In the genomic region with DNA sequence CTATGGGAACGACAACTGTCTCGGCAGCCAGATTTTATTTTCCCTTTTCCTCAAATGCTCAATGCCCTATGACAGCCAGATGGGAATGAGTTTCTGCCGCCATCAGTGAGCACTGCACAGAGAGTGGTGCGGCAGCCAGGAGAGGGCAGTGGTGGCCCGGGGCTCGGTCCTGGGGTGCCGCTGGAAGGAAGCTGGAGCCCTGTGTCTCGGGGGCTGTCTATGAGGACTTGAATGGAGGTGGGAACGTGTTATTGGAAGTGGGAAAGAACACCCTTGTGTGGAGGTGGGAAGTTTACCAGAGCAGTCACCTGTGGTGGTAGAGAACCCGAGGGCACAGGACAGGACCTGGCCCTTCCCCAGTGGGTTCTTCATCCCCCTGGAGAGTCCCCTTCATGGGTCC, we compare ENCODE assay signal across 13 cellular contexts. TPM values are rescaled to one million over a fixed set of nuclear protein-coding genes. Genes with fewer than 3 reads are reported as not detected.
DNase-seq lines count a peak whose midpoint lies in the region; ATAC-seq and TF ChIP-seq lines count a peak whose summit lies in the region.
"Had no signal": no experiment of that assay in that cellular context is flagged by ENCODE, and none has a peak within 500 bp of the region (broad histone marks: within the 10 kb centered on the region; RNA-seq: fewer than 3 reads in every experiment).

No MANE protein-coding gene starts in this region.

- H3K4me1 Mint-ChIP-seq in HFFc6 (ENCODE audit: low read depth): peaks cover under 1% of the 10 kb centered on the region

- H3K4me1 ChIP-seq in DND-41 (ENCODE audit: insufficient read depth, low read length): no peaks in the 10 kb centered on the region
- H3K4me1 ChIP-seq in osteoblast (ENCODE audit: insufficient read depth, low read length): no peaks in the 10 kb centered on the region
- H3K4me1 ChIP-seq: SJCRH30 had no signal

- no peak overlapping the region for H3K27ac ChIP-seq in DND-41 (ENCODE audit: low read length)
- H3K27ac ChIP-seq in coronary artery: no peak overlapping the region
- H3K27ac ChIP-seq in osteoblast (ENCODE audit: low read depth, low read length): no peak overlapping the region
- H3K27ac ChIP-seq: C4-2B, SJCRH30 had no signal

- no peaks in the 10 kb centered on the region for H3K9me3 Mint-ChIP-seq in HFFc6
- H3K9me3 Mint-ChIP-seq: stimulated activated naive CD8-positive, alpha-beta T cell treated with anti-CD3 and anti-CD28 coated beads, Interleukin-15, Interleukin-2, amounts not matched to agents 100 ng/mL and 50 ng/mL, for 24 hours had no signal

- H3K36me3 Mint-ChIP-seq in HFFc6 (ENCODE audit: low read depth): no peaks in the 10 kb centered on the region

- H3K27me3 Mint-ChIP-seq in HFFc6 (ENCODE audit: insufficient read depth): peaks cover 29% of the 10 kb centered on the region

- DNase-seq in DND-41: no peak
- DNase-seq in HFFc6: no peak
- DNase-seq in coronary artery (ENCODE audit: low spot score): peak; percentile 43
- DNase-seq in osteoblast (ENCODE audit: insufficient read length, low spot score, missing footprints): peak; percentile 73
- DNase-seq in GM20000 (ENCODE audit: low spot score): no peak
- no peak for DNase-seq in NCI-H524 treated with DMSO at 0.1 percent for 48 hours (lab: John Stamatoyannopoulos, UW)
- no peak for DNase-seq in GF-D8 (lab: John Stamatoyannopoulos, UW)
- DNase-seq: NCI-H2107, occipital lobe, SJCRH30 had no signal

- no peak overlapping the region for H3K4me2 ChIP-seq in DND-41 (ENCODE audit: insufficient read depth, low read length)
- H3K4me2 ChIP-seq in osteoblast (ENCODE audit: insufficient read depth, low read length): no peak overlapping the region

- H3K27me3 ChIP-seq in DND-41 (ENCODE audit: insufficient read depth, low read length, poor library complexity) (no peaks in the 10 kb centered on the region), osteoblast (ENCODE audit: insufficient read depth, low read length) (no peaks in the 10 kb centered on the region)
- H3K27me3 ChIP-seq: SJCRH30 had no signal

- H3K27ac Mint-ChIP-seq in HFFc6: no peak overlapping the region
- H3K27ac Mint-ChIP-seq: stimulated activated naive CD8-positive, alpha-beta T cell treated with anti-CD3 and anti-CD28 coated beads, Interleukin-15, Interleukin-2, amounts not matched to agents 100 ng/mL and 50 ng/mL, for 24 hours had no signal

- H3K9me3 ChIP-seq in DND-41 (ENCODE audit: insufficient read depth, low read length, severe bottlenecking) (no peaks in the 10 kb centered on the region), osteoblast (ENCODE audit: low read depth, low read length) (no peaks in the 10 kb centered on the region)
- H3K9me3 ChIP-seq: SJCRH30 had no signal

- TF ChIP-seq CTCF in DND-41 (IDR thresholded peaks at IDR 0.05; ENCODE audit: borderline replicate concordance, extremely low read depth, low read length, poor library complexity, severe bottlenecking) (peak; percentile 31), HFFc6 (IDR thresholded peaks at IDR 0.05) (peak; percentile 25; the same call in 1 of the 2 replicates), coronary artery (IDR thresholded peaks at IDR 0.05) (no peak), osteoblast (IDR thresholded peaks at IDR 0.05; ENCODE audit: extremely low read depth, low read depth, low read length) (no peak), GM20000 (IDR thresholded peaks at IDR 0.05; ENCODE audit: extremely low read depth, missing control alignments) (no peak)

- H3K79me2 ChIP-seq in DND-41 (ENCODE audit: insufficient read depth, low read length) (no peaks in the 10 kb centered on the region), osteoblast (ENCODE audit: insufficient read depth, low read length) (no peaks in the 10 kb centered on the region)

- no peak overlapping the region for H2AFZ ChIP-seq in DND-41 (ENCODE audit: low read depth, low read length)
- no peak overlapping the region for H2AFZ ChIP-seq in osteoblast (ENCODE audit: low read length)

- H3K9ac ChIP-seq in DND-41 (ENCODE audit: low read depth, low read length): no peak overlapping the region

- H3K4me3 ChIP-seq in DND-41 (ENCODE audit: low read depth in 1 of 2, low read length in 2 of 2): no peak overlapping the region
- H3K4me3 ChIP-seq in coronary artery: no peak overlapping the region
- H3K4me3 ChIP-seq in osteoblast (ENCODE audit: insufficient read depth, low read length): no peak overlapping the region
- H3K4me3 ChIP-seq: SJCRH30 had no signal

- H4K20me1 ChIP-seq in DND-41 (ENCODE audit: insufficient read depth, low read length) (no peaks in the 10 kb centered on the region), osteoblast (ENCODE audit: insufficient read depth, low read length) (no peaks in the 10 kb centered on the region)

- H3K36me3 ChIP-seq in DND-41 (ENCODE audit: insufficient read depth, low read length) (no peaks in the 10 kb centered on the region), osteoblast (ENCODE audit: insufficient read depth, low read length) (no peaks in the 10 kb centered on the region)
- H3K36me3 ChIP-seq: SJCRH30 had no signal

- ATAC-seq in DND-41 (ENCODE audit: insufficient read depth, low read depth) (no peak), GM19328 (IDR thresholded peaks at IDR 0.05; ENCODE audit: unreplicated experiment) (no peak)

- H3K4me3 Mint-ChIP-seq in HFFc6: no peak overlapping the region
- H3K4me3 Mint-ChIP-seq: stimulated activated naive CD8-positive, alpha-beta T cell treated with anti-CD3 and anti-CD28 coated beads, Interleukin-15, Interleukin-2, amounts not matched to agents 100 ng/mL and 50 ng/mL, for 24 hours had no signal

RNA-seq across cellular contexts. Expression of a gene that starts 35.8 kb away (rescaled TPM):
- total RNA-seq in HFFc6 (2021; fragmentation: NEBNext Ultra II Directional; extraction: Animal tissue kit (Norgen Biotek cat#: 25700)): under 1 TPM; 0.05 to 0.19 (median 0.13) TPM
- total RNA-seq in osteoblast: 0.29 and 0.36 TPM in 2 replicates
- total RNA-seq: SJCRH30 had no signal

Comparison
In these comparisons a context has a peak if more than half of its experiments do, and no peak if none do; other contexts are left out.
1. DNase-seq: peak in coronary artery (single experiment) and osteoblast (single experiment); none in DND-41 (single experiment), HFFc6 (single experiment), GM20000 (single experiment), NCI-H524 treated with DMSO at 0.1 percent for 48 hours (single experiment) and GF-D8 (single experiment).
2. CTCF ChIP-seq: peak in DND-41 (single experiment) and HFFc6 (single experiment); none in coronary artery (single experiment), osteoblast (single experiment) and GM20000 (single experiment).